In genomic region chr11:20474176-20474950, GRCh38 we compare ENCODE assay signal across 12 cellular contexts.
DNase-seq lines count a peak whose midpoint lies in the region; ATAC-seq and TF ChIP-seq lines count a peak whose summit lies in the region.
"Had no signal": no experiment of that assay in that cellular context is flagged by ENCODE, and none has a peak within 500 bp of the region (broad histone marks: within the 10 kb centered on the region; RNA-seq: fewer than 3 reads in every experiment).

No MANE protein-coding gene starts in this region.

- no peak overlapping the region for H3K4me3 ChIP-seq in CD8-positive, alpha-beta memory T cell (ENCODE audit: low read length)
- no peak overlapping the region for H3K4me3 ChIP-seq in lower lobe of right lung
- H3K4me3 ChIP-seq: vagina had no signal

- no peak for TF ChIP-seq CTCF in lower lobe of right lung (IDR thresholded peaks at IDR 0.05)

- CTCF ChIA-PET in CD8-positive, alpha-beta memory T cell (lab: Charles Lee), result no interaction called here

- H3K4me1 ChIP-seq in CD8-positive, alpha-beta memory T cell (ENCODE audit: insufficient read depth, low read length), result peaks cover 5% of the 10 kb centered on the region
- peaks cover 18% of the 10 kb centered on the region for H3K4me1 ChIP-seq in lower lobe of right lung

- H3K27me3 Mint-ChIP-seq in CD8-positive, alpha-beta memory T cell, result no peaks in the 10 kb centered on the region
- H3K27me3 Mint-ChIP-seq: activated CD8-positive, alpha-beta T cell treated with anti-CD3 and anti-CD28 coated beads for 36 hours; activated naive CD8-positive, alpha-beta T cell treated with anti-CD3 and anti-CD28 coated beads, Interleukin-2, amount 50 U/mL, for 24 hours had no signal

- H3K27ac ChIP-seq in CD8-positive, alpha-beta memory T cell (ENCODE audit: low read depth, low read length), result peak overlapping the region; percentile 27
- peak overlapping the region; percentile 14 for H3K27ac ChIP-seq in lower lobe of right lung
- H3K27ac ChIP-seq: vagina had no signal

- no peak overlapping the region for H3K4me3 Mint-ChIP-seq in CD8-positive, alpha-beta memory T cell
- H3K4me3 Mint-ChIP-seq: activated CD8-positive, alpha-beta T cell treated with anti-CD3 and anti-CD28 coated beads for 36 hours; activated naive CD8-positive, alpha-beta T cell treated with anti-CD3 and anti-CD28 coated beads, Interleukin-2, amount 50 U/mL, for 24 hours had no signal

- peaks cover 13 to 31% (median 26%) of the 10 kb centered on the region in 3 donors for H3K4me1 Mint-ChIP-seq in CD8-positive, alpha-beta memory T cell

- POLR2A ChIA-PET in CD8-positive, alpha-beta memory T cell (lab: Charles Lee), result no interaction called here

- peak; percentile 10 for ATAC-seq in HG03442 (IDR thresholded peaks at IDR 0.05; ENCODE audit: unreplicated experiment)
- peak; percentile 14 to 45 for ATAC-seq in lower lobe of right lung
- ATAC-seq in GM21619 (IDR thresholded peaks at IDR 0.05; ENCODE audit: unreplicated experiment), result no peak
- ATAC-seq in HG03571 (IDR thresholded peaks at IDR 0.05; ENCODE audit: unreplicated experiment), result no peak
- ATAC-seq: activated CD8-positive, alpha-beta T cell treated with anti-CD3 and anti-CD28 coated beads for 36 hours; activated naive CD8-positive, alpha-beta T cell treated with anti-CD3 and anti-CD28 coated beads, Interleukin-2, amount 50 U/mL, for 24 hours had no signal

- H3K36me3 ChIP-seq in CD8-positive, alpha-beta memory T cell (ENCODE audit: insufficient read depth, low read length), result no peaks in the 10 kb centered on the region
- no peaks in the 10 kb centered on the region for H3K36me3 ChIP-seq in lower lobe of right lung
- H3K36me3 ChIP-seq: vagina had no signal

- intact Hi-C loops in lower lobe of right lung (cut with DNase I), result no loop called here

- H3K9me3 Mint-ChIP-seq in CD8-positive, alpha-beta memory T cell, result peaks cover 0 to 2% (median 0%) of the 10 kb centered on the region in 5 donors

- no peak overlapping the region for H3K27ac Mint-ChIP-seq in CD8-positive, alpha-beta memory T cell
- H3K27ac Mint-ChIP-seq: activated CD8-positive, alpha-beta T cell treated with anti-CD3 and anti-CD28 coated beads for 36 hours; activated naive CD8-positive, alpha-beta T cell treated with anti-CD3 and anti-CD28 coated beads, Interleukin-2, amount 50 U/mL, for 24 hours had no signal

- H3K36me3 Mint-ChIP-seq in CD8-positive, alpha-beta memory T cell, result peaks cover 28 to 49% (median 31%) of the 10 kb centered on the region in 3 donors

- no peaks in the 10 kb centered on the region for H3K9me3 ChIP-seq in CD8-positive, alpha-beta memory T cell (ENCODE audit: low read length)
- no peaks in the 10 kb centered on the region for H3K9me3 ChIP-seq in lower lobe of right lung
- H3K9me3 ChIP-seq: vagina had no signal

- no peak for DNase-seq in CD8-positive, alpha-beta memory T cell
- DNase-seq in ecto neural progenitor cell (ENCODE audit: low spot score) (peak; percentile 44), lower lobe of right lung (no peak), NCI-H1092 treated with DMSO at 0.1 percent for 48 hours (lab: John Stamatoyannopoulos, UW) (no peak), SHP77 treated with DMSO at 0.1 percent for 48 hours (lab: John Stamatoyannopoulos, UW) (no peak)
- DNase-seq: activated CD8-positive, alpha-beta T cell treated with anti-CD3 and anti-CD28 coated beads for 36 hours; activated naive CD8-positive, alpha-beta T cell treated with anti-CD3 and anti-CD28 coated beads, Interleukin-2, amount 50 U/mL, for 24 hours; NCI-H774 had no signal

- H3K27me3 ChIP-seq in CD8-positive, alpha-beta memory T cell (ENCODE audit: insufficient read depth, low read length, poor library complexity, severe bottlenecking), result no peaks in the 10 kb centered on the region
- no peaks in the 10 kb centered on the region for H3K27me3 ChIP-seq in lower lobe of right lung (ENCODE audit: low read depth)
- H3K27me3 ChIP-seq: vagina had no signal

Comparison
In these comparisons a context has a peak if more than half of its experiments do, and no peak if none do; other contexts are left out.
1. ATAC-seq: peak in HG03442 (single experiment) and lower lobe of right lung (2 of 2); none in GM21619 (single experiment) and HG03571 (single experiment).